In the genomic region with DNA sequence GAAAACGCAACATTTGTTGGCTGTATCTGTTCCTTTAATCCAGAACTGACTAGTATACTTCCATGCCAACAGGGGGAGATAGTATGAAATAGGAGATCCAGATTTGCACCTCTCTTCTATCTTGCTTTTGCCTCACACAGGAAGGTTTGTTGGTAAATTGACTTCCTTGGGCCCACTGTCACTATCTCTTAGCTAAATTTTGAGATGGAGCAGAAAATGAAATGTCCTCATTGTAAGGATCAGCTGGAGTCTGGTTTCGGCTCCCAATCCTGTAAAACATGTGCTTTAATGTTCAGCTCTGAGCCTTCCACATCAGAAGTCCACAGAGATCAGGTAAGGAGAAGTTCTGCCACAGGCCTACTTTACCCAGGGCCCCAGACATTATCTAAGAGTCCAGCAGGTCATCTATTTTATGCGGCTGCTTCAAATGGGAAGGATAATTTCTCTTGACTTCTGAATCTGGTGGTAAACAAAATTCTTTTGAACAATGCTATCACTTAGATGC, we compare ENCODE assay signal across 1 cellular context.
TF ChIP-seq lines count a peak whose summit lies in the region.

No MANE protein-coding gene starts in this region.

TF ChIP-seq in HepG2, 621 proteins besides CTCF, POLR2A, EP300 and RAD21 (continued from another document and continues in another):
- TF ChIP-seq ARID4A (CRISPR knock-in tag; IDR thresholded peaks at IDR 0.05; ENCODE audit: borderline replicate concordance), result peak; percentile 49; the same call in 1 of the 2 replicates
- TF ChIP-seq ZNF574 (CRISPR knock-in tag; IDR thresholded peaks at IDR 0.05), result peak; percentile 99
- TF ChIP-seq ELF1 (CRISPR knock-in tag; IDR thresholded peaks at IDR 0.05), result peak; percentile 41; the same call in 1 of the 2 replicates
- TF ChIP-seq, protein P1, sequence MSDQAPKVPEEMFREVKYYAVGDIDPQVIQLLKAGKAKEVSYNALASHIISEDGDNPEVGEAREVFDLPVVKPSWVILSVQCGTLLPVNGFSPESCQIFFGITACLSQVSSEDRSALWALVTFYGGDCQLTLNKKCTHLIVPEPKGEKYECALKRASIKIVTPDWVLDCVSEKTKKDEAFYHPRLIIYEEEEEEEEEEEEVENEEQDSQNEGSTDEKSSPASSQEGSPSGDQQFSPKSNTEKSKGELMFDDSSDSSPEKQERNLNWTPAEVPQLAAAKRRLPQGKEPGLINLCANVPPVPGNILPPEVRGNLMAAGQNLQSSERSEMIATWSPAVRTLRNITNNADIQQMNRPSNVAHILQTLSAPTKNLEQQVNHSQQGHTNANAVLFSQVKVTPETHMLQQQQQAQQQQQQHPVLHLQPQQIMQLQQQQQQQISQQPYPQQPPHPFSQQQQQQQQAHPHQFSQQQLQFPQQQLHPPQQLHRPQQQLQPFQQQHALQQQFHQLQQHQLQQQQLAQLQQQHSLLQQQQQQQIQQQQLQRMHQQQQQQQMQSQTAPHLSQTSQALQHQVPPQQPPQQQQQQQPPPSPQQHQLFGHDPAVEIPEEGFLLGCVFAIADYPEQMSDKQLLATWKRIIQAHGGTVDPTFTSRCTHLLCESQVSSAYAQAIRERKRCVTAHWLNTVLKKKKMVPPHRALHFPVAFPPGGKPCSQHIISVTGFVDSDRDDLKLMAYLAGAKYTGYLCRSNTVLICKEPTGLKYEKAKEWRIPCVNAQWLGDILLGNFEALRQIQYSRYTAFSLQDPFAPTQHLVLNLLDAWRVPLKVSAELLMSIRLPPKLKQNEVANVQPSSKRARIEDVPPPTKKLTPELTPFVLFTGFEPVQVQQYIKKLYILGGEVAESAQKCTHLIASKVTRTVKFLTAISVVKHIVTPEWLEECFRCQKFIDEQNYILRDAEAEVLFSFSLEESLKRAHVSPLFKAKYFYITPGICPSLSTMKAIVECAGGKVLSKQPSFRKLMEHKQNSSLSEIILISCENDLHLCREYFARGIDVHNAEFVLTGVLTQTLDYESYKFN (CRISPR knock-in tag; conservative IDR thresholded peaks at IDR 0.05), result 0 out of 2 replicates have a peak, but pooled peaks have one; percentile 18
- TF ChIP-seq, protein P2, sequence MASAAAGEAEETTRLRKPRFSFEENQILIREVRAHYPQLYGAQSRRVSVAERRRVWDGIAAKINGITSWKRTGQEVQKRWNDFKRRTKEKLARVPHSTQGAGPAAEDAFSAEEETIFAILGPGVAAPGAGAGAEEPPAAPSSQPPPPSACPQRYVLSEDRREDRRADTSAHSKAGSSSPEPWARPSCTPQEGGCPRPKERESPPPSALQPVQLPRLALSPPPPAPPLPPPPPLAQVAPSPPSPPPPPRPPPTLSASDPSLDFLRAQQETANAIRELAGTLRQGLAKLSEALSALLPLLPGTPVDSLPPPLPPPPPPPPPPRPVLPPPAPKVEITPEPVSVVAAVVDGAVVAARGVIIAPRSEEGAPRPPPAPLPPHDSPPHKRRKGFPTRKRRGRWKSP (CRISPR knock-in tag; IDR thresholded peaks at IDR 0.05), result peak; percentile 46; the same call in 1 of the 2 replicates
- no peak for TF ChIP-seq ZNF737 (CRISPR knock-in tag; IDR thresholded peaks at IDR 0.05; ENCODE audit: borderline replicate concordance)
- TF ChIP-seq ZNF781 (CRISPR knock-in tag; IDR thresholded peaks at IDR 0.05; ENCODE audit: borderline replicate concordance, not compliant biosample characterization), result peak; percentile 37
- TF ChIP-seq PAF1 (CRISPR knock-in tag; IDR thresholded peaks at IDR 0.05), result no peak
- TF ChIP-seq KLF15 (CRISPR knock-in tag; IDR thresholded peaks at IDR 0.05; ENCODE audit: borderline replicate concordance), result no peak
- TF ChIP-seq TBX2 (CRISPR knock-in tag; IDR thresholded peaks at IDR 0.05; ENCODE audit: borderline replicate concordance), result peak; percentile 28; the same call in 1 of the 2 replicates
- TF ChIP-seq ZNF607 (CRISPR knock-in tag; IDR thresholded peaks at IDR 0.05; ENCODE audit: borderline replicate concordance), result 0 out of 2 replicates have a peak, but pooled peaks have one; percentile 31
- peak; percentile 94 for TF ChIP-seq KAT8 (CRISPR knock-in tag; IDR thresholded peaks at IDR 0.05)
- peak; percentile 55; the same call in 1 of the 2 replicates for TF ChIP-seq KAT7 (CRISPR knock-in tag; IDR thresholded peaks at IDR 0.05; ENCODE audit: borderline replicate concordance)
- peak; percentile 81 for TF ChIP-seq ZNF644 (CRISPR knock-in tag; IDR thresholded peaks at IDR 0.05; ENCODE audit: low read depth)
- 0 out of 2 replicates have a peak, but pooled peaks have one; percentile 19 for TF ChIP-seq KLF6 (CRISPR knock-in tag; IDR thresholded peaks at IDR 0.05)
- TF ChIP-seq STAG1 (CRISPR knock-in tag; IDR thresholded peaks at IDR 0.05), result peak; percentile 39; the same call in 1 of the 2 replicates
- TF ChIP-seq SMC3 (IDR thresholded peaks at IDR 0.05; ENCODE audit: low read length), result peak; percentile 60
- 0 out of 2 replicates have a peak, but pooled peaks have one; percentile 30 for TF ChIP-seq ERF (CRISPR knock-in tag; IDR thresholded peaks at IDR 0.05)
- no peak for TF ChIP-seq GABPA (IDR thresholded peaks at IDR 0.05; ENCODE audit: low read depth, low read length)
- TF ChIP-seq GABPA (CRISPR knock-in tag; IDR thresholded peaks at IDR 0.05; ENCODE audit: low read depth), result peak; percentile 75
- TF ChIP-seq SALL1 (CRISPR knock-in tag; IDR thresholded peaks at IDR 0.05), result peak; percentile 29; the same call in 1 of the 2 replicates
- peak in 1 of 2 experiments; percentile 88; a peak in 2 of 4 replicates for TF ChIP-seq KLF16 (CRISPR knock-in tag; IDR thresholded peaks at IDR 0.05)
- TF ChIP-seq HNF4A (CRISPR knock-in tag; IDR thresholded peaks at IDR 0.05), result peak; percentile 43; the same call in 1 of the 2 replicates
- TF ChIP-seq HOMEZ (CRISPR knock-in tag; IDR thresholded peaks at IDR 0.05; ENCODE audit: low read depth), result peak; percentile 96
- no peak for TF ChIP-seq NFKB2 (CRISPR knock-in tag; IDR thresholded peaks at IDR 0.05; ENCODE audit: borderline replicate concordance)
- TF ChIP-seq FOXM1 (CRISPR knock-in tag; IDR thresholded peaks at IDR 0.05), result no peak
- TF ChIP-seq REPIN1 (CRISPR knock-in tag; IDR thresholded peaks at IDR 0.05; ENCODE audit: borderline replicate concordance, low read depth), result peak; percentile 29; the same call in 1 of the 2 replicates
- TF ChIP-seq, protein P3, sequence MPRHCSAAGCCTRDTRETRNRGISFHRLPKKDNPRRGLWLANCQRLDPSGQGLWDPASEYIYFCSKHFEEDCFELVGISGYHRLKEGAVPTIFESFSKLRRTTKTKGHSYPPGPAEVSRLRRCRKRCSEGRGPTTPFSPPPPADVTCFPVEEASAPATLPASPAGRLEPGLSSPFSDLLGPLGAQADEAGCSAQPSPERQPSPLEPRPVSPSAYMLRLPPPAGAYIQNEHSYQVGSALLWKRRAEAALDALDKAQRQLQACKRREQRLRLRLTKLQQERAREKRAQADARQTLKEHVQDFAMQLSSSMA (CRISPR knock-in tag; IDR thresholded peaks at IDR 0.05), result 0 out of 2 replicates have a peak, but pooled peaks have one; percentile 26
- no peak for TF ChIP-seq ZNF343 (CRISPR knock-in tag; IDR thresholded peaks at IDR 0.05)
- TF ChIP-seq ZNF605 (CRISPR knock-in tag; IDR thresholded peaks at IDR 0.05), result peak; percentile 52; the same call in 1 of the 2 replicates
- 0 out of 2 replicates have a peak, but pooled peaks have one; percentile 37 for TF ChIP-seq ZNF772 (CRISPR knock-in tag; IDR thresholded peaks at IDR 0.05)
- TF ChIP-seq PHF8 (CRISPR knock-in tag; IDR thresholded peaks at IDR 0.05), result peak; percentile 91
- TF ChIP-seq ZBTB2 (CRISPR knock-in tag; IDR thresholded peaks at IDR 0.05; ENCODE audit: low read depth), result no peak
- peak; percentile 90 for TF ChIP-seq SMAD3 (CRISPR knock-in tag; IDR thresholded peaks at IDR 0.05)
- TF ChIP-seq, protein P4, sequence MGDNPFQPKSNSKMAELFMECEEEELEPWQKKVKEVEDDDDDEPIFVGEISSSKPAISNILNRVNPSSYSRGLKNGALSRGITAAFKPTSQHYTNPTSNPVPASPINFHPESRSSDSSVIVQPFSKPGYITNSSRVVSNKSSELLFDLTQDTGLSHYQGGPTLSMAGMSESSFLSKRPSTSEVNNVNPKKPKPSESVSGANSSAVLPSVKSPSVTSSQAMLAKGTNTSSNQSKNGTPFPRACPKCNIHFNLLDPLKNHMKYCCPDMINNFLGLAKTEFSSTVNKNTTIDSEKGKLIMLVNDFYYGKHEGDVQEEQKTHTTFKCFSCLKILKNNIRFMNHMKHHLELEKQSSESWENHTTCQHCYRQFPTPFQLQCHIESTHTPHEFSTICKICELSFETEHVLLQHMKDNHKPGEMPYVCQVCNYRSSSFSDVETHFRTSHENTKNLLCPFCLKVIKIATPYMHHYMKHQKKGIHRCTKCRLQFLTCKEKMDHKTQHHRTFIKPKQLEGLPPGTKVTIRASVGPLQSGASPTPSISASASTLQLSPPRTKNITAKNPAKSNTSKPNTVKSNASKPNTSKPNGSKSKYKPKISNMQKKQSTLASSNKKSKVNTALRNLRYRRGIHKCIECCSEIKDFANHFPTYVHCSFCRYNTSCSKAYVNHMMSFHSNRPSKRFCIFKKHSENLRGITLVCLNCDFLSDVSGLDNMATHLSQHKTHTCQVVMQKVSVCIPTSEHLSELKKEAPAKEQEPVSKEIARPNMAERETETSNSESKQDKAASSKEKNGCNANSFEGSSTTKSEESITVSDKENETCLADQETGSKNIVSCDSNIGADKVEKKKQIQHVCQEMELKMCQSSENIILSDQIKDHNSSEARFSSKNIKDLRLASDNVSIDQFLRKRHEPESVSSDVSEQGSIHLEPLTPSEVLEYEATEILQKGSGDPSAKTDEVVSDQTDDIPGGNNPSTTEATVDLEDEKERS (CRISPR knock-in tag; IDR thresholded peaks at IDR 0.05), result no peak
- no peak for TF ChIP-seq MAFF (IDR thresholded peaks at IDR 0.05; ENCODE audit: low read depth, low read length)
